12 cellular contexts compared by ENCODE assay signal in genomic region chr6:2877960-2878359, GRCh38. TPM values are rescaled to one million over a fixed set of nuclear protein-coding genes. Genes with fewer than 3 reads are reported as not detected.
DNase-seq lines count a peak whose midpoint lies in the region; ATAC-seq, FAIRE-seq and TF ChIP-seq lines count a peak whose summit lies in the region.
"Had no signal": no experiment of that assay in that cellular context is flagged by ENCODE, and none has a peak within 500 bp of the region (broad histone marks: within the 10 kb centered on the region; RNA-seq: fewer than 3 reads in every experiment).

No MANE protein-coding gene starts in this region.

- H3K9me3 ChIP-seq in A549 (no peaks in the 10 kb centered on the region), H9 (ENCODE audit: control insufficient read depth, low read depth, low read length) (no peaks in the 10 kb centered on the region)

- no peak overlapping the region for H2BK5ac ChIP-seq in H9 (ENCODE audit: insufficient read length, low read length)
- no peak overlapping the region for H2BK5ac ChIP-seq in mesendoderm (ENCODE audit: low read length)

- no peak overlapping the region for H2BK20ac ChIP-seq in H9 (ENCODE audit: low read depth, low read length, poor library complexity, severe bottlenecking)

- H2BK12ac ChIP-seq in H9 (ENCODE audit: insufficient read length, low read depth, low read length), result no peak overlapping the region

- no peak overlapping the region for H4K8ac ChIP-seq in H9 (replicated peaks; ENCODE audit: insufficient read length, low read depth, low read length)
- H4K8ac ChIP-seq in mesendoderm (ENCODE audit: low read depth, low read length), result no peak overlapping the region

- no peak overlapping the region for H3K23ac ChIP-seq in H9 (ENCODE audit: insufficient read length, low read depth, low read length)
- no peak overlapping the region for H3K23ac ChIP-seq in mesendoderm (ENCODE audit: low read length)

- H3K27ac ChIP-seq in A549, result peak overlapping the region; percentile 96 to 100
- no peak overlapping the region for H3K27ac ChIP-seq in H9 (ENCODE audit: insufficient read length, low read depth, low read length)
- peak overlapping the region; percentile 94 for H3K27ac ChIP-seq in mesendoderm (ENCODE audit: low read depth, low read length)

- H3K4ac ChIP-seq in H9 (ENCODE audit: low read depth, low read length) (no peak overlapping the region), mesendoderm (ENCODE audit: low read depth, low read length) (peak overlapping the region; percentile 98)

- TF ChIP-seq CTCF in A549 (IDR thresholded peaks at IDR 0.05) (no peak), H9 (conservative IDR thresholded peaks at IDR 0.05) (no peak)

- H3K9me3 Mint-ChIP-seq in H9, result no peaks in the 10 kb centered on the region; a peak in 3 of 5 replicates
- no peaks in the 10 kb centered on the region for H3K9me3 Mint-ChIP-seq in activated naive CD8-positive, alpha-beta T cell treated with anti-CD3 and anti-CD28 coated beads, Interleukin-2, amount 10 ng/mL, durations not matched to agents 7 days and 5 days

- DNase-seq in A549 (ENCODE audit: low read depth in 1 of 2, low spot score in 1 of 2), result no peak
- DNase-seq in H9, result no peak
- no peak for DNase-seq in activated naive CD8-positive, alpha-beta T cell treated with anti-CD3 and anti-CD28 coated beads, Interleukin-2, amount 10 ng/mL, durations not matched to agents 7 days and 5 days
- DNase-seq in mesendoderm, result no peak
- no peak for DNase-seq in NCI-H1417 treated with DMSO at 0.1 percent for 48 hours (lab: John Stamatoyannopoulos, UW)
- no peak for DNase-seq in anterior cingulate cortex (lab: John Stamatoyannopoulos, UW)
- no peak for DNase-seq in amniotic stem cell (lab: John Stamatoyannopoulos, UW)
- DNase-seq: effector CD8-positive, alpha-beta T cell; NCI-H1417; nucleus accumbens; stimulated activated CD4-positive, alpha-beta T cell treated with anti-CD3 and anti-CD28 coated beads, Interleukin-2, amount 100 ng/mL, for 48 hours had no signal

- H3K4me3 Mint-ChIP-seq in H9, result no peak overlapping the region; a peak in 2 of 5 replicates
- peak overlapping the region; percentile 23 for H3K4me3 Mint-ChIP-seq in activated naive CD8-positive, alpha-beta T cell treated with anti-CD3 and anti-CD28 coated beads, Interleukin-2, amount 10 ng/mL, durations not matched to agents 7 days and 5 days

- peaks cover 0 to 5% (median 4%) of the 10 kb centered on the region in 3 experiments; a peak in 4 of 7 replicates for H3K36me3 Mint-ChIP-seq in H9 (ENCODE audit: insufficient read depth in 1 of 3, low read depth in 3 of 3)
- peaks cover 13% of the 10 kb centered on the region for H3K36me3 Mint-ChIP-seq in activated naive CD8-positive, alpha-beta T cell treated with anti-CD3 and anti-CD28 coated beads, Interleukin-2, amount 10 ng/mL, durations not matched to agents 7 days and 5 days

- H4K20me1 ChIP-seq in H9 (ENCODE audit: control insufficient read depth, insufficient read depth, insufficient read length), result no peaks in the 10 kb centered on the region

- H3K79me1 ChIP-seq in H9 (ENCODE audit: insufficient read depth, low read depth, low read length, poor library complexity, severe bottlenecking) (no peaks in the 10 kb centered on the region), mesendoderm (ENCODE audit: low read length) (no peaks in the 10 kb centered on the region)

- peaks cover under 1% of the 10 kb centered on the region; the same call in 1 of the 2 replicates for H3K27me3 Mint-ChIP-seq in H9 (ENCODE audit: low read depth)
- H3K27me3 Mint-ChIP-seq in activated naive CD8-positive, alpha-beta T cell treated with anti-CD3 and anti-CD28 coated beads, Interleukin-2, amount 10 ng/mL, durations not matched to agents 7 days and 5 days, result no peaks in the 10 kb centered on the region

- H3K4me2 ChIP-seq in A549 (peak overlapping the region; percentile 92), H9 (ENCODE audit: insufficient read depth, insufficient read length, low read length) (no peak overlapping the region), mesendoderm (ENCODE audit: low read length) (no peak overlapping the region)

- no peak overlapping the region for H3K14ac ChIP-seq in H9 (ENCODE audit: insufficient read depth, low read length)

- H3K9ac ChIP-seq in H9 (ENCODE audit: extremely low read depth, insufficient read length, low read length), result no peak overlapping the region
- no peak overlapping the region for H3K9ac ChIP-seq in mesendoderm (ENCODE audit: low read length)

- no peak for TF ChIP-seq EP300 in A549 (IDR thresholded peaks at IDR 0.05)

- peaks cover 17% of the 10 kb centered on the region for H3K23me2 ChIP-seq in H9 (ENCODE audit: insufficient read length, low read depth, low read length, poor library complexity, severe bottlenecking)

- H3K4me1 Mint-ChIP-seq in H9, result peaks cover 47 to 55% of the 10 kb centered on the region in 2 experiments
- peaks cover 56% of the 10 kb centered on the region for H3K4me1 Mint-ChIP-seq in activated naive CD8-positive, alpha-beta T cell treated with anti-CD3 and anti-CD28 coated beads, Interleukin-2, amount 10 ng/mL, durations not matched to agents 7 days and 5 days

- CTCF ChIA-PET in A549 (lab: Yijun Ruan, JAX), result interaction anchor here (0.9 to 3.0 kb wide), 4 partner anchors 17 to 50 kb away, joined by 3 to 12 read pairs (median 4); no protein-coding TSS in a partner anchor

- H4K91ac ChIP-seq in H9 (ENCODE audit: insufficient read length, low read depth, low read length), result no peak overlapping the region

- no peak for TF ChIP-seq RAD21 in A549 (conservative IDR thresholded peaks at IDR 0.05 in 1 of 2, IDR thresholded peaks at IDR 0.05 in 1 of 2)

- FAIRE-seq in A549 (lab: Jason Lieb, UNC), result no peak

- H2AK5ac ChIP-seq in H9 (ENCODE audit: insufficient read length, low read length) (no peak overlapping the region), mesendoderm (ENCODE audit: low read length) (peak overlapping the region; percentile 78)

- H3K56ac ChIP-seq in H9 (ENCODE audit: insufficient read length, low read depth, low read length), result no peak overlapping the region
- H3K56ac ChIP-seq in mesendoderm (ENCODE audit: low read length), result peak overlapping the region; percentile 91

- no peak overlapping the region for H3T11ph ChIP-seq in H9 (ENCODE audit: low read length)

- H3K4me1 ChIP-seq in A549 (peaks cover 39% of the 10 kb centered on the region), H9 (ENCODE audit: insufficient read depth, low read length) (peaks cover 8% of the 10 kb centered on the region; the same call in 1 of the 2 replicates), mesendoderm (ENCODE audit: control insufficient read depth, low read depth, low read length) (peaks cover 16% of the 10 kb centered on the region)

- ATAC-seq in A549 (no peak), GM18511 (IDR thresholded peaks at IDR 0.05; ENCODE audit: unreplicated experiment) (no peak)
- ATAC-seq in activated naive CD8-positive, alpha-beta T cell treated with anti-CD3 and anti-CD28 coated beads, Interleukin-2, amount 10 ng/mL, durations not matched to agents 7 days and 5 days (ENCODE audit: low read depth), result no peak

- no peak overlapping the region for H2AFZ ChIP-seq in H9 (ENCODE audit: low read length)

- H3K27me3 ChIP-seq in H9 (ENCODE audit: insufficient read depth, low read length) (no peaks in the 10 kb centered on the region), mesendoderm (ENCODE audit: insufficient read depth, low read length, poor library complexity) (no peaks in the 10 kb centered on the region)

- no peak overlapping the region for H4K5ac ChIP-seq in H9 (ENCODE audit: insufficient read length, low read depth, low read length)
- no peak overlapping the region for H4K5ac ChIP-seq in mesendoderm (ENCODE audit: low read length)

- H3K27ac Mint-ChIP-seq in H9, result peak overlapping the region; percentile 49 to 95 (median 66); a peak in 4 of 7 replicates
- H3K27ac Mint-ChIP-seq in activated naive CD8-positive, alpha-beta T cell treated with anti-CD3 and anti-CD28 coated beads, Interleukin-2, amount 10 ng/mL, durations not matched to agents 7 days and 5 days, result peak overlapping the region; percentile 62

- POLR2A ChIA-PET in A549 (lab: Yijun Ruan, JAX), result interaction anchor here (0.7 kb wide), 1 partner anchor 21 kb away, joined by 3 read pairs; no protein-coding TSS in a partner anchor
- POLR2A ChIA-PET in activated naive CD8-positive, alpha-beta T cell treated with anti-CD3 and anti-CD28 coated beads, Interleukin-2, amount 10 ng/mL, durations not matched to agents 7 days and 5 days (lab: Charles Lee), result interaction anchor here (0.8 to 1.9 kb wide), 10 partner anchors 8 to 186 kb away, joined by 3 to 11 read pairs (median 4); partner anchors contain the start of gene SERPINB9

- TF ChIP-seq POLR2A in A549 (IDR thresholded peaks at IDR 0.05; ENCODE audit: low read length), result no peak

- no peak overlapping the region for H2BK15ac ChIP-seq in H9 (ENCODE audit: low read depth, low read length)
- H2BK15ac ChIP-seq in mesendoderm (replicated peaks; ENCODE audit: low read depth), result peak overlapping the region; percentile 48

- H3K36me3 ChIP-seq in mesendoderm (ENCODE audit: control insufficient read depth, insufficient read depth, low read length), result no peaks in the 10 kb centered on the region

- H3K4me3 ChIP-seq in A549 (no peak overlapping the region), mesendoderm (ENCODE audit: low read length) (no peak overlapping the region)

- H3K18ac ChIP-seq in H9 (ENCODE audit: insufficient read length, low read depth, low read length), result no peak overlapping the region
- H3K18ac ChIP-seq in mesendoderm (ENCODE audit: low read length), result peak overlapping the region; percentile 76

- H3K79me2 ChIP-seq in H9 (ENCODE audit: insufficient read depth, low read length) (no peaks in the 10 kb centered on the region), mesendoderm (ENCODE audit: control insufficient read depth, insufficient read depth, low read length) (no peaks in the 10 kb centered on the region)

- H2BK120ac ChIP-seq in H9 (ENCODE audit: low read depth, low read length, poor library complexity, severe bottlenecking) (no peak overlapping the region), mesendoderm (ENCODE audit: low read depth, low read length) (no peak overlapping the region)

- WGBS in A549 (ENCODE audit: missing lambda C conversion rate), result 96% methylated on average over 2 of the region's 2 CpGs
- WGBS in H9 (ENCODE audit: extremely low coverage, insufficient read length, low lambda C conversion rate), result no CpG with 5 or more reads among the region's 2 CpGs
- WGBS in mesendoderm (ENCODE audit: extremely low coverage, insufficient coverage, low lambda C conversion rate), result no CpG with 5 or more reads among the region's 2 CpGs

RNA-seq across cellular contexts. Expression of gene SERPINB9, which starts 25.1 kb away (rescaled TPM):
- polyA plus RNA-seq in A549 (2011; rRNA removed) (24.7 and 25.7 TPM in 2 replicates), A549 (2017; fragmentation: RNase III; extraction: RNeasy Plus Mini Kit Qiagen cat#74134 plus additional on column Dnase treatment) (8.7 TPM in 3 replicates)
- 8.2 and 9.9 TPM in 2 replicates for polyA plus RNA-seq in A549 (2012; cell fraction: cytosol; rRNA removed)
- polyA plus RNA-seq in A549 (2012; cell fraction: nucleus; rRNA removed), result 4.4 and 6.7 TPM in 2 replicates
- 26.4 and 31.6 TPM in 2 replicates for polyA minus RNA-seq in A549 (2011; rRNA and poly(A)+ RNA removed)
- 382 and 390 TPM in 2 replicates for total RNA-seq in H9 (2021)
- total RNA-seq in activated naive CD8-positive, alpha-beta T cell treated with anti-CD3 and anti-CD28 coated beads, Interleukin-2, amount 10 ng/mL, durations not matched to agents 7 days and 5 days, result 10 to 100 TPM; 56.4 to 56.8 TPM
- polyA plus RNA-seq in mesendoderm (2013, experiment 1 of 2), result 281 TPM
- polyA plus RNA-seq in mesendoderm (2013, experiment 2 of 2), result 280 TPM

RNA-seq across cellular contexts. Expression of gene SERPINB1, which starts 36.3 kb away (rescaled TPM):
- 98.6 and 135 TPM in 2 replicates for polyA plus RNA-seq in A549 (2011; rRNA removed)
- 19.2 and 22.3 TPM in 2 replicates for polyA plus RNA-seq in A549 (2012; cell fraction: cytosol; rRNA removed)
- polyA plus RNA-seq in A549 (2012; cell fraction: nucleus; rRNA removed), result 9.1 and 11.2 TPM in 2 replicates
- polyA plus RNA-seq in A549 (2017; fragmentation: RNase III; extraction: RNeasy Plus Mini Kit Qiagen cat#74134 plus additional on column Dnase treatment), result 52.6 to 63.2 TPM (median 52.7 TPM) in 3 replicates
- polyA minus RNA-seq in A549 (2011; rRNA and poly(A)+ RNA removed), result 39.0 and 42.9 TPM in 2 replicates
- 18.4 and 20.5 TPM in 2 replicates for total RNA-seq in H9 (2021)
- 10 to 100 TPM; 58.6 to 59.8 TPM for total RNA-seq in activated naive CD8-positive, alpha-beta T cell treated with anti-CD3 and anti-CD28 coated beads, Interleukin-2, amount 10 ng/mL, durations not matched to agents 7 days and 5 days
- polyA plus RNA-seq in mesendoderm (2013, experiment 1 of 2), result 13.7 TPM
- polyA plus RNA-seq in mesendoderm (2013, experiment 2 of 2), result 12.7 TPM
